13 cellular contexts compared by ENCODE assay signal in genomic region chr3:78253860-78254259, GRCh38.
DNase-seq lines count a peak whose midpoint lies in the region; ATAC-seq and FAIRE-seq lines count a peak whose summit lies in the region.
"Had no signal": no experiment of that assay in that cellular context is flagged by ENCODE, and none has a peak within 500 bp of the region (broad histone marks: within the 10 kb centered on the region; RNA-seq: fewer than 3 reads in every experiment).

No MANE protein-coding gene starts in this region.

- no peak overlapping the region for H3K4me3 ChIP-seq in GM23248
- no peak overlapping the region for H3K4me3 ChIP-seq in small intestine (ENCODE audit: low read depth in 1 of 2, low read length in 2 of 2)
- H3K4me3 ChIP-seq: BLaER1 had no signal

- H3K27ac ChIP-seq in GM23248 = no peak overlapping the region
- no peak overlapping the region for H3K27ac ChIP-seq in small intestine (ENCODE audit: low read depth in 1 of 2, low read length in 1 of 2)
- H3K27ac ChIP-seq: BLaER1 had no signal

- peaks cover 42% of the 10 kb centered on the region for H3K4me1 ChIP-seq in GM23248 (ENCODE audit: insufficient read depth)
- no peaks in the 10 kb centered on the region for H3K4me1 ChIP-seq in small intestine (ENCODE audit: control insufficient read depth in 2 of 2, insufficient read depth in 1 of 2, low read depth in 1 of 2, low read length in 1 of 2)
- H3K4me1 ChIP-seq: BLaER1 had no signal

- FAIRE-seq in TTC549 (lab: Jason Lieb, UNC) (peak; percentile 85), frontal cortex (lab: Jason Lieb, UNC) (peak; percentile 85), small intestine (lab: Jason Lieb, UNC) (peak; percentile 85)

- in situ Hi-C loops in GM23248 (cut with MboI) = no loop called here

- 97 to 100% methylated on average over 3 of the region's 3 CpGs for WGBS in GM23248 (ENCODE audit: low coverage in 1 of 2, low lambda C conversion rate in 2 of 2, missing lambda C conversion rate in 2 of 2), 2 experiments
- whole genome bisulfite sequencing in small intestine, 3 donors = 89 to 92% (median 92%) methylated on average over 3 of the region's 3 CpGs

- H3K9me3 ChIP-seq in GM23248 (ENCODE audit: low read depth) (no peaks in the 10 kb centered on the region), small intestine (ENCODE audit: control insufficient read depth, low read depth) (no peaks in the 10 kb centered on the region)
- H3K9me3 ChIP-seq: BLaER1 had no signal

- H3K79me2 ChIP-seq in GM23248 (ENCODE audit: insufficient read depth) = no peaks in the 10 kb centered on the region

- peaks cover 31% of the 10 kb centered on the region for H3F3A ChIP-seq in GM23248 (ENCODE audit: insufficient read depth)

- no peak overlapping the region for H3K9ac ChIP-seq in GM23248
- H3K9ac ChIP-seq: BLaER1 had no signal

- no peak for DNase-seq in GM23248
- no peak for DNase-seq in frontal cortex (ENCODE audit: low spot score in 2 of 2)
- DNase-seq in small intestine = no peak
- DNase-seq in SW480 (ENCODE audit: low spot score) = no peak
- DNase-seq: AML-193; CD8-positive, alpha-beta memory T cell; DMS53; KG1 had no signal

- no peaks in the 10 kb centered on the region for H3K9me2 ChIP-seq in GM23248 (ENCODE audit: insufficient read depth)

- no peaks in the 10 kb centered on the region for H3K36me3 ChIP-seq in GM23248 (ENCODE audit: low read depth)
- no peaks in the 10 kb centered on the region for H3K36me3 ChIP-seq in small intestine (ENCODE audit: control insufficient read depth in 2 of 2, insufficient read depth in 2 of 2, low read length in 2 of 2)
- H3K36me3 ChIP-seq: BLaER1 had no signal

- H3K4me2 ChIP-seq in GM23248 (ENCODE audit: unreplicated experiment) = no peak overlapping the region
- H3K4me2 ChIP-seq: BLaER1 had no signal

- no peaks in the 10 kb centered on the region for H4K20me1 ChIP-seq in GM23248 (ENCODE audit: insufficient read depth)
- H4K20me1 ChIP-seq: BLaER1 had no signal

- H3K27me3 ChIP-seq in GM23248 (replicated peaks; ENCODE audit: insufficient read depth) = no peaks in the 10 kb centered on the region
- no peaks in the 10 kb centered on the region for H3K27me3 ChIP-seq in small intestine (ENCODE audit: control insufficient read depth in 2 of 2, insufficient read depth in 2 of 2, low read length in 2 of 2)
- H3K27me3 ChIP-seq: BLaER1 had no signal

- H2AFZ ChIP-seq in GM23248 = peak overlapping the region; percentile 58; the same call in 1 of the 2 replicates

- no peak for ATAC-seq in GM19395 (IDR thresholded peaks at IDR 0.05; ENCODE audit: unreplicated experiment)
- no peak for ATAC-seq in GM19397 (IDR thresholded peaks at IDR 0.05; ENCODE audit: unreplicated experiment)
- ATAC-seq: HCT116 had no signal
